11 cellular contexts compared by ENCODE assay signal in genomic region chr1:184892116-184892515, GRCh38.
DNase-seq lines count a peak whose midpoint lies in the region; ATAC-seq and TF ChIP-seq lines count a peak whose summit lies in the region.
"Had no signal": no experiment of that assay in that cellular context is flagged by ENCODE, and none has a peak within 500 bp of the region (broad histone marks: within the 10 kb centered on the region; RNA-seq: fewer than 3 reads in every experiment).

No MANE protein-coding gene starts in this region.

- no peaks in the 10 kb centered on the region for H3K9me3 ChIP-seq in CD8-positive, alpha-beta T cell (ENCODE audit: low read length)
- no peaks in the 10 kb centered on the region for H3K9me3 ChIP-seq in SJCRH30 (replicated peaks)
- H3K9me3 ChIP-seq: SJSA1 had no signal

- intact Hi-C loops in CD8-positive, alpha-beta T cell (cut with DNase I, micrococcal nuclease): loop anchor here (5.0 kb wide), 2 partner anchors 50 to 85 kb away; no protein-coding TSS in a partner anchor

- H3K36me3 ChIP-seq in CD8-positive, alpha-beta T cell (ENCODE audit: insufficient read depth, low read length): no peaks in the 10 kb centered on the region
- no peaks in the 10 kb centered on the region for H3K36me3 ChIP-seq in SJCRH30

- peak; percentile 29 for ATAC-seq in CD8-positive, alpha-beta T cell
- ATAC-seq in GM19025 (IDR thresholded peaks at IDR 0.05; ENCODE audit: low read depth, unreplicated experiment) (peak; percentile 69), HG02973 (IDR thresholded peaks at IDR 0.05; ENCODE audit: unreplicated experiment) (peak; percentile 95)
- peak; percentile 82 for ATAC-seq in activated T-helper 17 cell treated with anti-CD3 and anti-CD28 coated beads, Interleukin-2, amount 50 U/mL, for 72 hours (replicated peaks)

- H3K4me3 Mint-ChIP-seq in CD8-positive, alpha-beta T cell: no peak overlapping the region
- peak overlapping the region; percentile 81 for H3K4me3 Mint-ChIP-seq in activated T-helper 17 cell treated with anti-CD3 and anti-CD28 coated beads, Interleukin-2, amount 50 U/mL, for 72 hours

- no peaks in the 10 kb centered on the region for H3K27me3 Mint-ChIP-seq in CD8-positive, alpha-beta T cell (ENCODE audit: low read depth)
- H3K27me3 Mint-ChIP-seq in activated T-helper 17 cell treated with anti-CD3 and anti-CD28 coated beads, Interleukin-2, amount 50 U/mL, for 72 hours: no peaks in the 10 kb centered on the region

- no peak for DNase-seq in CD8-positive, alpha-beta T cell
- no peak for DNase-seq in NCI-H1105 treated with DMSO at 0.1 percent for 48 hours (lab: John Stamatoyannopoulos, UW)
- no peak for DNase-seq in islet precursor cell
- DNase-seq in SJCRH30: no peak
- DNase-seq in NCI-H748 treated with DMSO at 0.1 percent for 48 hours (lab: John Stamatoyannopoulos, UW): no peak
- DNase-seq: DMS153, kidney had no signal

- H3K4me3 ChIP-seq in CD8-positive, alpha-beta T cell (ENCODE audit: low read depth, low read length): no peak overlapping the region
- no peak overlapping the region for H3K4me3 ChIP-seq in SJCRH30
- H3K4me3 ChIP-seq: SJSA1 had no signal

- H3K9me3 Mint-ChIP-seq in CD8-positive, alpha-beta T cell: no peaks in the 10 kb centered on the region
- no peaks in the 10 kb centered on the region for H3K9me3 Mint-ChIP-seq in activated T-helper 17 cell treated with anti-CD3 and anti-CD28 coated beads, Interleukin-2, amount 50 U/mL, for 72 hours

- H3K27me3 ChIP-seq in CD8-positive, alpha-beta T cell (ENCODE audit: insufficient read depth, low read length): no peaks in the 10 kb centered on the region
- H3K27me3 ChIP-seq in SJCRH30: no peaks in the 10 kb centered on the region
- H3K27me3 ChIP-seq: SJSA1 had no signal

- peaks cover 23% of the 10 kb centered on the region for H3K4me1 Mint-ChIP-seq in CD8-positive, alpha-beta T cell (ENCODE audit: low read depth)
- peaks cover 30% of the 10 kb centered on the region for H3K4me1 Mint-ChIP-seq in activated T-helper 17 cell treated with anti-CD3 and anti-CD28 coated beads, Interleukin-2, amount 50 U/mL, for 72 hours

- peak overlapping the region; percentile 76 for H3K27ac Mint-ChIP-seq in CD8-positive, alpha-beta T cell
- H3K27ac Mint-ChIP-seq in activated T-helper 17 cell treated with anti-CD3 and anti-CD28 coated beads, Interleukin-2, amount 50 U/mL, for 72 hours: peak overlapping the region; percentile 99

- POLR2A ChIA-PET in CD8-positive, alpha-beta T cell (lab: Charles Lee): no interaction called here

- CTCF ChIA-PET in CD8-positive, alpha-beta T cell (lab: Charles Lee): no interaction called here

- no peaks in the 10 kb centered on the region for H3K4me1 ChIP-seq in CD8-positive, alpha-beta T cell (ENCODE audit: insufficient read depth, low read length)
- no peaks in the 10 kb centered on the region for H3K4me1 ChIP-seq in SJCRH30

- TF ChIP-seq CTCF in CD8-positive, alpha-beta T cell (IDR thresholded peaks at IDR 0.05): no peak

- H3K27ac ChIP-seq in CD8-positive, alpha-beta T cell (ENCODE audit: low read depth, low read length): no peak overlapping the region
- no peak overlapping the region for H3K27ac ChIP-seq in SJCRH30
- H3K27ac ChIP-seq: SJSA1 had no signal

- no peaks in the 10 kb centered on the region for H3K36me3 Mint-ChIP-seq in CD8-positive, alpha-beta T cell
- H3K36me3 Mint-ChIP-seq in activated T-helper 17 cell treated with anti-CD3 and anti-CD28 coated beads, Interleukin-2, amount 50 U/mL, for 72 hours (ENCODE audit: low read depth): peaks cover 73% of the 10 kb centered on the region

Comparison
In these comparisons a context has a peak if more than half of its experiments do, and no peak if none do; other contexts are left out.
1. ATAC-seq: peak in every context shown above with its lines; median percentile 95 in HG02973; 82 in activated T-helper 17 cell treated with anti-CD3 and anti-CD28 coated beads, Interleukin-2, amount 50 U/mL, for 72 hours; 69 in GM19025; 29 in CD8-positive, alpha-beta T cell.